In the genomic region with DNA sequence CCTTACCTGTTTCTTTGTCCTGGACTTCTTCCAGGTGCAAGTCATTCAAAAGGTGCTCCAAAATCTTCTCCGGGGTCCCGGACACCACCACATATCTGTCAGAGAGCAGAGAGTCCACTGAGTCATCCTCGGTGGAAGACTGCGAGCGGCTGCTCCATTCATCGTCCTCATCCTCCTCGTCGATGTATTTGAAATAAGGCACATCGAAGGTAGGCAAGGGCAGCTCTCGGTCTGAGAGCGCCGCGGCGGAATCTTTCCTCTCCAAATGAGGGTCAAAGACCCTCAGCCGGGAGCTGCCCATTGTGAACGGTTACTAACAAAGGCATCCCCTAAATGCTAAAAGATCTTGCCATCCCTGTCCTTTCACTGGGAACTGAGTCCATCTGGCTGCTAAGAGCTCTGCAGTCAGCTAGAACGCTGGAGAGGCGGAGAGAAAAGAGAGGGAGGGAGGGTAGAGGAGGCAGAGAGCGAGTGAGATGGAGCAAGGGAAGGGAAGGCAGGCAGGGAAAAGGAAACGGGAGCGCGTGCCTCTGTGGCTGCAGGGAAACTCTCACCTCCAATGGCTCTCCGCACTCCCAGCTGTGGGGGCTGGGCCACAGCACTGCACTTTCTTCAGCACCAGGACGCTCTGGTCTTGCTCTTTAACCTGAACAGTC, we compare ENCODE assay signal across 11 cellular contexts.
DNase-seq lines count a peak whose midpoint lies in the region; ATAC-seq and TF ChIP-seq lines count a peak whose summit lies in the region.
"Had no signal": no experiment of that assay in that cellular context is flagged by ENCODE, and none has a peak within 500 bp of the region (broad histone marks: within the 10 kb centered on the region; RNA-seq: fewer than 3 reads in every experiment).

No MANE protein-coding gene starts in this region.

- DNase-seq in chondrocyte (ENCODE audit: low spot score) = no peak
- DNase-seq in iris pigment epithelial cell (ENCODE audit: low read depth) = peak; percentile 10
- peak; percentile 3 for DNase-seq in smooth muscle cell (lab: John Stamatoyannopoulos, UW; ENCODE audit: unreplicated experiment)
- DNase-seq in activated T-cell treated with anti-CD3 and anti-CD28 coated beads, Interleukin-2, amount 50 U/mL, for 72 hours = no peak
- DNase-seq in activated T-cell treated with anti-CD3 and anti-CD28 coated beads, Interleukin-2, amount 50 U/mL, for 4 hours = no peak
- DNase-seq: gastrocnemius medialis; stimulated activated naive B cell treated with anti-CD40 and anti-IgM and Interleukin-4, amounts not matched to agents 10 μg/mL and 1 μg/mL and 100 μg/mL, for 72 hours had no signal

- H3K27ac ChIP-seq in HUES6 (ENCODE audit: low read depth, low read length) (no peak overlapping the region), smooth muscle cell (ENCODE audit: low read depth) (no peak overlapping the region)
- H3K27ac ChIP-seq: gastrocnemius medialis, HL-60 had no signal

- no peaks in the 10 kb centered on the region for H3K79me2 ChIP-seq in smooth muscle cell (ENCODE audit: low read depth)

- 17% methylated on average over 24 of the region's 24 CpGs for WGBS in smooth muscle cell (ENCODE audit: low lambda C conversion rate)

- H2AFZ ChIP-seq in smooth muscle cell (ENCODE audit: low read depth) = peak overlapping the region; percentile 90

- H3K9me3 ChIP-seq in HUES6 (ENCODE audit: control insufficient read depth, insufficient read depth, low read depth, low read length) (no peaks in the 10 kb centered on the region), smooth muscle cell (replicated peaks; ENCODE audit: low read depth) (no peaks in the 10 kb centered on the region)
- H3K9me3 ChIP-seq: gastrocnemius medialis had no signal

- H3K4me1 Mint-ChIP-seq in chondrocyte (ENCODE audit: low read depth) = peaks cover 13% of the 10 kb centered on the region
- H3K4me1 Mint-ChIP-seq in activated T-cell treated with anti-CD3 and anti-CD28 coated beads, Interleukin-2, amount 50 U/mL, for 72 hours (ENCODE audit: low read depth) = no peaks in the 10 kb centered on the region
- no peaks in the 10 kb centered on the region for H3K4me1 Mint-ChIP-seq in activated T-cell treated with anti-CD3 and anti-CD28 coated beads, Interleukin-2, amount 50 U/mL, for 4 hours (ENCODE audit: low read depth)
- H3K4me1 Mint-ChIP-seq: stimulated activated naive B cell treated with anti-CD40 and anti-IgM and Interleukin-4, amounts not matched to agents 10 μg/mL and 1 μg/mL and 100 μg/mL, for 72 hours had no signal

- H3K4me2 ChIP-seq in smooth muscle cell = peak overlapping the region; percentile 91

- peak overlapping the region; percentile 70 for H3K4me3 Mint-ChIP-seq in chondrocyte (ENCODE audit: unreplicated experiment)
- no peak overlapping the region for H3K4me3 Mint-ChIP-seq in activated T-cell treated with anti-CD3 and anti-CD28 coated beads, Interleukin-2, amount 50 U/mL, for 72 hours
- no peak overlapping the region for H3K4me3 Mint-ChIP-seq in activated T-cell treated with anti-CD3 and anti-CD28 coated beads, Interleukin-2, amount 50 U/mL, for 4 hours
- H3K4me3 Mint-ChIP-seq: stimulated activated naive B cell treated with anti-CD40 and anti-IgM and Interleukin-4, amounts not matched to agents 10 μg/mL and 1 μg/mL and 100 μg/mL, for 72 hours had no signal

- H3K36me3 ChIP-seq in HUES6 (ENCODE audit: control insufficient read depth, insufficient read depth, low read length) (no peaks in the 10 kb centered on the region), smooth muscle cell (ENCODE audit: low read depth) (no peaks in the 10 kb centered on the region)
- H3K36me3 ChIP-seq: gastrocnemius medialis had no signal

- peaks cover 20% of the 10 kb centered on the region for H3K27me3 ChIP-seq in HUES6 (ENCODE audit: control insufficient read depth, insufficient read depth, low read length)
- peaks cover 10% of the 10 kb centered on the region for H3K27me3 ChIP-seq in smooth muscle cell (ENCODE audit: low read depth)
- H3K27me3 ChIP-seq: gastrocnemius medialis had no signal

- H3F3A ChIP-seq in smooth muscle cell (ENCODE audit: low read depth) = no peaks in the 10 kb centered on the region

- H3K4me1 ChIP-seq in HUES6 (ENCODE audit: control insufficient read depth, insufficient read depth, low read length) (peaks cover 32% of the 10 kb centered on the region), smooth muscle cell (ENCODE audit: low read depth) (peaks cover 14% of the 10 kb centered on the region)
- H3K4me1 ChIP-seq: gastrocnemius medialis had no signal

- TF ChIP-seq CTCF in chondrocyte (IDR thresholded peaks at IDR 0.05) = no peak
- no peak for TF ChIP-seq CTCF in smooth muscle cell (IDR thresholded peaks at IDR 0.05; ENCODE audit: borderline replicate concordance, insufficient read depth, poor library complexity, severe bottlenecking)

- H3K27me3 Mint-ChIP-seq in chondrocyte (ENCODE audit: low read depth) = peaks cover 2% of the 10 kb centered on the region
- no peaks in the 10 kb centered on the region for H3K27me3 Mint-ChIP-seq in activated T-cell treated with anti-CD3 and anti-CD28 coated beads, Interleukin-2, amount 50 U/mL, for 72 hours (ENCODE audit: low read depth)
- no peaks in the 10 kb centered on the region for H3K27me3 Mint-ChIP-seq in activated T-cell treated with anti-CD3 and anti-CD28 coated beads, Interleukin-2, amount 50 U/mL, for 4 hours (ENCODE audit: low read depth)
- H3K27me3 Mint-ChIP-seq: stimulated activated naive B cell treated with anti-CD40 and anti-IgM and Interleukin-4, amounts not matched to agents 10 μg/mL and 1 μg/mL and 100 μg/mL, for 72 hours had no signal

- no peak for ATAC-seq in activated T-cell treated with anti-CD3 and anti-CD28 coated beads, Interleukin-2, amount 50 U/mL, for 72 hours (replicated peaks in 1 of 2)
- ATAC-seq in HG02885 (IDR thresholded peaks at IDR 0.05; ENCODE audit: poor library complexity, unreplicated experiment) (no peak), SK-N-SH treated with all-trans-retinoic acid at 6 μM for 48 hours (no peak; the same call in 1 of the 3 replicates)
- no peak for ATAC-seq in activated T-cell treated with anti-CD3 and anti-CD28 coated beads, Interleukin-2, amount 50 U/mL, for 4 hours
- ATAC-seq: gastrocnemius medialis; stimulated activated naive B cell treated with anti-CD40 and anti-IgM and Interleukin-4, amounts not matched to agents 10 μg/mL and 1 μg/mL and 100 μg/mL, for 72 hours had no signal

- no peaks in the 10 kb centered on the region for H4K20me1 ChIP-seq in smooth muscle cell (ENCODE audit: low read depth)

- H3K27ac Mint-ChIP-seq in chondrocyte (ENCODE audit: unreplicated experiment) = peak overlapping the region; percentile 2
- no peak overlapping the region for H3K27ac Mint-ChIP-seq in activated T-cell treated with anti-CD3 and anti-CD28 coated beads, Interleukin-2, amount 50 U/mL, for 72 hours
- H3K27ac Mint-ChIP-seq: stimulated activated naive B cell treated with anti-CD40 and anti-IgM and Interleukin-4, amounts not matched to agents 10 μg/mL and 1 μg/mL and 100 μg/mL, for 72 hours had no signal

- H3K4me3 ChIP-seq in HUES6 (ENCODE audit: low read depth, low read length) (peak overlapping the region; percentile 75), smooth muscle cell (peak overlapping the region; percentile 51)
- H3K4me3 ChIP-seq: gastrocnemius medialis had no signal

- H3K9ac ChIP-seq in HUES6 (ENCODE audit: low read length) (peak overlapping the region; percentile 49), smooth muscle cell (ENCODE audit: low read depth) (no peak overlapping the region)

- no peaks in the 10 kb centered on the region for H3K9me3 Mint-ChIP-seq in chondrocyte (ENCODE audit: low read depth)
- no peaks in the 10 kb centered on the region for H3K9me3 Mint-ChIP-seq in activated T-cell treated with anti-CD3 and anti-CD28 coated beads, Interleukin-2, amount 50 U/mL, for 72 hours
- H3K9me3 Mint-ChIP-seq in activated T-cell treated with anti-CD3 and anti-CD28 coated beads, Interleukin-2, amount 50 U/mL, for 4 hours = no peaks in the 10 kb centered on the region
- H3K9me3 Mint-ChIP-seq: stimulated activated naive B cell treated with anti-CD40 and anti-IgM and Interleukin-4, amounts not matched to agents 10 μg/mL and 1 μg/mL and 100 μg/mL, for 72 hours had no signal

- no peaks in the 10 kb centered on the region for H3K36me3 Mint-ChIP-seq in chondrocyte (ENCODE audit: low read depth)
- H3K36me3 Mint-ChIP-seq in activated T-cell treated with anti-CD3 and anti-CD28 coated beads, Interleukin-2, amount 50 U/mL, for 72 hours (ENCODE audit: insufficient read depth in 2 of 2) = no peaks in the 10 kb centered on the region
- no peaks in the 10 kb centered on the region for H3K36me3 Mint-ChIP-seq in activated T-cell treated with anti-CD3 and anti-CD28 coated beads, Interleukin-2, amount 50 U/mL, for 4 hours (ENCODE audit: insufficient read depth)
- H3K36me3 Mint-ChIP-seq: stimulated activated naive B cell treated with anti-CD40 and anti-IgM and Interleukin-4, amounts not matched to agents 10 μg/mL and 1 μg/mL and 100 μg/mL, for 72 hours had no signal

TF ChIP-seq in SK-N-SH treated with all-trans-retinoic acid at 6 μM for 48 hours, 23 proteins besides CTCF, POLR2A, EP300 and RAD21:
- no peak for TF ChIP-seq TOX (CRISPR knock-in tag; IDR thresholded peaks at IDR 0.05; ENCODE audit: borderline replicate concordance)

Comparison
In these comparisons a context has a peak if more than half of its experiments do, and no peak if none do; other contexts are left out.
1. DNase-seq: peak in iris pigment epithelial cell (single experiment) and smooth muscle cell (single experiment); none in chondrocyte (single experiment), activated T-cell treated with anti-CD3 and anti-CD28 coated beads, Interleukin-2, amount 50 U/mL, for 72 hours (0 of 2) and activated T-cell treated with anti-CD3 and anti-CD28 coated beads, Interleukin-2, amount 50 U/mL, for 4 hours (single experiment).